In genomic region chr17:76714336-76714735, GRCh38 we compare ENCODE assay signal across 14 cellular contexts. TPM values are rescaled to one million over a fixed set of nuclear protein-coding genes. Genes with fewer than 3 reads are reported as not detected.
DNase-seq lines count a peak whose midpoint lies in the region; ATAC-seq and TF ChIP-seq lines count a peak whose summit lies in the region.
"Had no signal": no experiment of that assay in that cellular context is flagged by ENCODE, and none has a peak within 500 bp of the region (broad histone marks: within the 10 kb centered on the region; RNA-seq: fewer than 3 reads in every experiment).

No MANE protein-coding gene starts in this region.

- WGBS in IMR-90 (ENCODE audit: extremely low coverage in 2 of 2, insufficient read length in 1 of 2), 2 experiments: no CpG with 5 or more reads among the region's 5 CpGs
- WGBS in gastroesophageal sphincter (ENCODE audit: low coverage in 1 of 2), 2 donors: 46% methylated on average over 5 of the region's 5 CpGs; no CpG with 5 or more reads in 1 of the 2 donors
- WGBS in spleen, 5 donors: 71 to 84% (median 72%) methylated on average over 5 of the region's 5 CpGs

- peak; percentile 41; the same call in 1 of the 2 replicates for TF ChIP-seq POLR2A in IMR-90 (IDR thresholded peaks at IDR 0.05; ENCODE audit: low read depth, low read length)
- TF ChIP-seq POLR2A in gastroesophageal sphincter (IDR thresholded peaks at IDR 0.05): no peak
- TF ChIP-seq POLR2A in spleen (IDR thresholded peaks at IDR 0.05): no peak

- H3K27me3 ChIP-seq in IMR-90 (ENCODE audit: control insufficient read depth, insufficient read depth, low read length): no peaks in the 10 kb centered on the region
- no peaks in the 10 kb centered on the region for H3K27me3 ChIP-seq in gastroesophageal sphincter
- H3K27me3 ChIP-seq in spleen (replicated peaks in 1 of 7): peaks cover 0 to 5% (median 0%) of the 10 kb centered on the region in 7 donors
- H3K27me3 ChIP-seq: tibial nerve had no signal

- peaks cover 45% of the 10 kb centered on the region for H4K20me1 ChIP-seq in IMR-90 (ENCODE audit: insufficient read depth, low read length)

- no peak overlapping the region for H2BK5ac ChIP-seq in IMR-90 (ENCODE audit: low read depth, low read length, poor library complexity, severe bottlenecking)

- H3K4me1 Mint-ChIP-seq in activated CD8-positive, alpha-beta T cell treated with anti-CD3 and anti-CD28 coated beads for 36 hours (ENCODE audit: low read depth): peaks cover 66% of the 10 kb centered on the region
- H3K4me1 Mint-ChIP-seq in activated CD8-positive, alpha-beta T cell treated with anti-CD3 and anti-CD28 coated beads, Interleukin-2, amount 10 ng/mL, durations not matched to agents 7 days and 5 days (ENCODE audit: low read depth): peaks cover 65% of the 10 kb centered on the region

- no peak overlapping the region for H2AFZ ChIP-seq in IMR-90 (replicated peaks; ENCODE audit: low read length, poor library complexity)

- intact Hi-C loops in activated CD8-positive, alpha-beta T cell treated with anti-CD3 and anti-CD28 coated beads for 36 hours (cut with micrococcal nuclease): no loop called here
- intact Hi-C loops in IMR-90 (cut with micrococcal nuclease): loop anchor here (2.0 kb wide), 1 partner anchor 192 kb away; no protein-coding TSS in a partner anchor
- intact Hi-C loops in spleen (cut with DNase I; ENCODE audit: low total_unique reads): no loop called here

- peaks cover 51% of the 10 kb centered on the region for H3K36me3 Mint-ChIP-seq in activated CD8-positive, alpha-beta T cell treated with anti-CD3 and anti-CD28 coated beads for 36 hours (ENCODE audit: low read depth)
- peaks cover 50% of the 10 kb centered on the region for H3K36me3 Mint-ChIP-seq in activated CD8-positive, alpha-beta T cell treated with anti-CD3 and anti-CD28 coated beads, Interleukin-2, amount 10 ng/mL, durations not matched to agents 7 days and 5 days (ENCODE audit: low read depth)

- TF ChIP-seq CTCF in activated CD8-positive, alpha-beta T cell treated with anti-CD3 and anti-CD28 coated beads for 36 hours (IDR thresholded peaks at IDR 0.05): no peak
- TF ChIP-seq CTCF in IMR-90 (conservative IDR thresholded peaks at IDR 0.05; ENCODE audit: low read depth, low read length) (no peak), gastroesophageal sphincter (IDR thresholded peaks at IDR 0.05) (no peak), spleen (IDR thresholded peaks at IDR 0.05 in 8 of 11, conservative IDR thresholded peaks at IDR 0.05 in 3 of 11) (no peak)

- no peak overlapping the region for H2AK9ac ChIP-seq in IMR-90 (replicated peaks; ENCODE audit: low read depth, low read length, poor library complexity)

- in situ Hi-C loops in IMR-90 (cut with MboI; ENCODE audit: low sequenced_read_pairs): no loop called here

- no peak for DNase-seq in activated CD8-positive, alpha-beta T cell treated with anti-CD3 and anti-CD28 coated beads for 36 hours
- DNase-seq in activated CD8-positive, alpha-beta T cell treated with anti-CD3 and anti-CD28 coated beads, Interleukin-2, amount 10 ng/mL, durations not matched to agents 7 days and 5 days: no peak
- DNase-seq in IMR-90: no peak
- DNase-seq in spleen: peak; percentile 47
- DNase-seq in stimulated activated CD8-positive, alpha-beta memory T cell treated with anti-CD3 and anti-CD28 coated beads, Interleukin-4, amount 100 ng/mL, for 48 hours: no peak
- DNase-seq in left lobe of liver (ENCODE audit: low spot score): no peak
- no peak for DNase-seq in SKM-1 (lab: John Stamatoyannopoulos, UW; ENCODE audit: unreplicated experiment)
- DNase-seq: NCI-H1092, NCI-H2029 treated with DMSO at 0.1 percent for 48 hours had no signal

- H3K56ac ChIP-seq in IMR-90 (ENCODE audit: extremely low read depth, insufficient read depth, low read length): no peak overlapping the region

- POLR2A ChIA-PET in activated CD8-positive, alpha-beta T cell treated with anti-CD3 and anti-CD28 coated beads for 36 hours (lab: Charles Lee): interaction anchor here (0.7 to 10.1 kb wide), 6 partner anchors 13 to 157 kb away, joined by 3 to 111 read pairs (median 5); partner anchors contain the start of genes JMJD6, METTL23, MFSD11 and SRSF2
- POLR2A ChIA-PET in activated CD8-positive, alpha-beta T cell treated with anti-CD3 and anti-CD28 coated beads, Interleukin-2, amount 10 ng/mL, durations not matched to agents 7 days and 5 days (lab: Charles Lee): interaction anchor here (0.9 to 6.1 kb wide), 4 partner anchors 12 to 156 kb away, joined by 3 to 66 read pairs (median 6); partner anchors contain the start of genes JMJD6 and METTL23
- POLR2A ChIA-PET in IMR-90 (lab: Charles Lee; ENCODE audit: unreplicated experiment): no interaction called here

- H2BK120ac ChIP-seq in IMR-90 (ENCODE audit: low read depth, low read length): no peak overlapping the region

- no peak for TF ChIP-seq EP300 in gastroesophageal sphincter (IDR thresholded peaks at IDR 0.05)

- CTCF ChIA-PET in activated CD8-positive, alpha-beta T cell treated with anti-CD3 and anti-CD28 coated beads for 36 hours (lab: Charles Lee): interaction anchor here (0.6 to 6.8 kb wide), 20 partner anchors 11 to 342 kb away, joined by 3 to 83 read pairs (median 6); partner anchors contain the start of genes JMJD6, METTL23 and MFSD11
- CTCF ChIA-PET in activated CD8-positive, alpha-beta T cell treated with anti-CD3 and anti-CD28 coated beads, Interleukin-2, amount 10 ng/mL, durations not matched to agents 7 days and 5 days (lab: Charles Lee): interaction anchor here (0.8 to 7.1 kb wide), 18 partner anchors 11 to 373 kb away, joined by 3 to 126 read pairs (median 4); partner anchors contain the start of genes JMJD6, METTL23, MFSD11 and SRSF2
- CTCF ChIA-PET in IMR-90 (lab: Yijun Ruan, JAX): interaction anchor here (0.5 to 1.4 kb wide), 7 partner anchors 17 to 362 kb away, joined by 3 to 5 read pairs (median 3); no protein-coding TSS in a partner anchor

- no peak overlapping the region for H4K8ac ChIP-seq in IMR-90 (ENCODE audit: low read depth in 2 of 2, low read length in 2 of 2)

- H3K14ac ChIP-seq in IMR-90 (replicated peaks; ENCODE audit: low read depth, low read length): no peak overlapping the region

- no peak for TF ChIP-seq RAD21 in IMR-90 (IDR thresholded peaks at IDR 0.05; ENCODE audit: low read length)

- H4K5ac ChIP-seq in IMR-90 (ENCODE audit: low read depth, low read length): no peak overlapping the region

- H3K27ac Mint-ChIP-seq in activated CD8-positive, alpha-beta T cell treated with anti-CD3 and anti-CD28 coated beads for 36 hours: peak overlapping the region; percentile 1
- no peak overlapping the region for H3K27ac Mint-ChIP-seq in activated CD8-positive, alpha-beta T cell treated with anti-CD3 and anti-CD28 coated beads, Interleukin-2, amount 10 ng/mL, durations not matched to agents 7 days and 5 days

- H3K9me3 ChIP-seq in IMR-90 (ENCODE audit: control insufficient read depth, insufficient read depth, low read length) (no peaks in the 10 kb centered on the region), gastroesophageal sphincter (no peaks in the 10 kb centered on the region), spleen (no peaks in the 10 kb centered on the region)
- H3K9me3 ChIP-seq: tibial nerve had no signal

- no peak overlapping the region for H3K4me3 ChIP-seq in IMR-90 (ENCODE audit: insufficient read depth, low read depth, low read length)
- H3K4me3 ChIP-seq in gastroesophageal sphincter: no peak overlapping the region
- H3K4me3 ChIP-seq in spleen: peak overlapping the region in 1 of 8 donors; percentile 56
- H3K4me3 ChIP-seq: tibial nerve had no signal

- no peak for ATAC-seq in activated CD8-positive, alpha-beta T cell treated with anti-CD3 and anti-CD28 coated beads for 36 hours
- ATAC-seq in activated CD8-positive, alpha-beta T cell treated with anti-CD3 and anti-CD28 coated beads, Interleukin-2, amount 10 ng/mL, durations not matched to agents 7 days and 5 days: no peak
- ATAC-seq in IMR-90 (ENCODE audit: low read depth) (no peak), gastroesophageal sphincter (no peak), left lobe of liver (no peak)

- peaks cover 7% of the 10 kb centered on the region for H3K9me1 ChIP-seq in IMR-90 (ENCODE audit: insufficient read depth, low read length)

- dilution Hi-C loops in IMR-90 (cut with HindIII; ENCODE audit: low sequenced_read_pairs, unreplicated experiment): no loop called here

- H3K27ac ChIP-seq in IMR-90 (ENCODE audit: insufficient read depth, low read length): no peak overlapping the region
- H3K27ac ChIP-seq in gastroesophageal sphincter: peak overlapping the region in 3 of 4 donors; percentile 27 to 85 (median 70)
- H3K27ac ChIP-seq in spleen: peak overlapping the region in 7 of 8 donors; percentile 72 to 92 (median 87)
- H3K27ac ChIP-seq: 22Rv1 had no signal

- no peak overlapping the region for H3K4ac ChIP-seq in IMR-90 (ENCODE audit: low read depth, low read length)

- no peak overlapping the region; the same call in 1 of the 2 replicates for H2AK5ac ChIP-seq in IMR-90 (ENCODE audit: low read depth, low read length)

- H3K36me3 ChIP-seq in IMR-90 (ENCODE audit: control insufficient read depth, insufficient read depth, low read length) (peaks cover 28% of the 10 kb centered on the region), gastroesophageal sphincter (peaks cover 0 to 65% of the 10 kb centered on the region in 2 donors), spleen (peaks cover 0 to 69% (median 45%) of the 10 kb centered on the region in 6 donors)

- BruUV-seq in IMR-90 (replicated peaks; lab: Mats Ljungman, UMichigan): no TSS peak

- peaks cover 33 to 77% of the 10 kb centered on the region in 2 experiments for H3K79me1 ChIP-seq in IMR-90 (ENCODE audit: low read depth in 1 of 2, low read length in 2 of 2)

- 0 out of 2 replicates have a peak overlapping the region, but pooled peaks have one; percentile 13 for H2BK20ac ChIP-seq in IMR-90 (ENCODE audit: low read depth, low read length)

- H3K27me3 Mint-ChIP-seq in activated CD8-positive, alpha-beta T cell treated with anti-CD3 and anti-CD28 coated beads for 36 hours: no peaks in the 10 kb centered on the region
- peaks cover 3% of the 10 kb centered on the region for H3K27me3 Mint-ChIP-seq in activated CD8-positive, alpha-beta T cell treated with anti-CD3 and anti-CD28 coated beads, Interleukin-2, amount 10 ng/mL, durations not matched to agents 7 days and 5 days (ENCODE audit: low read depth)
- H3K27me3 Mint-ChIP-seq: B cell had no signal

- no peak overlapping the region for H3K23ac ChIP-seq in IMR-90 (ENCODE audit: low read depth, low read length)

- H3K9ac ChIP-seq in IMR-90 (ENCODE audit: low read depth, low read length): no peak overlapping the region

- H3K4me1 ChIP-seq in IMR-90 (ENCODE audit: control insufficient read depth, insufficient read depth, low read length) (peaks cover 18% of the 10 kb centered on the region), gastroesophageal sphincter (peaks cover 10 to 64% (median 22%) of the 10 kb centered on the region in 3 donors), spleen (peaks cover 17 to 87% (median 53%) of the 10 kb centered on the region in 6 donors)

- no peak overlapping the region for H2BK15ac ChIP-seq in IMR-90 (ENCODE audit: low read depth, low read length)

- no peak overlapping the region for H3K18ac ChIP-seq in IMR-90 (ENCODE audit: low read depth, low read length)

- no peaks in the 10 kb centered on the region for H3K9me3 Mint-ChIP-seq in activated CD8-positive, alpha-beta T cell treated with anti-CD3 and anti-CD28 coated beads for 36 hours
- no peaks in the 10 kb centered on the region for H3K9me3 Mint-ChIP-seq in activated CD8-positive, alpha-beta T cell treated with anti-CD3 and anti-CD28 coated beads, Interleukin-2, amount 10 ng/mL, durations not matched to agents 7 days and 5 days (ENCODE audit: insufficient read depth)
- H3K9me3 Mint-ChIP-seq: nephron had no signal

- H4K91ac ChIP-seq in IMR-90 (ENCODE audit: insufficient read depth, low read depth, low read length): no peak overlapping the region; the same call in 1 of the 2 replicates

- no peak overlapping the region for H3K4me3 Mint-ChIP-seq in activated CD8-positive, alpha-beta T cell treated with anti-CD3 and anti-CD28 coated beads for 36 hours
- no peak overlapping the region for H3K4me3 Mint-ChIP-seq in activated CD8-positive, alpha-beta T cell treated with anti-CD3 and anti-CD28 coated beads, Interleukin-2, amount 10 ng/mL, durations not matched to agents 7 days and 5 days

- no peak overlapping the region for H3K4me2 ChIP-seq in IMR-90 (ENCODE audit: low read depth, low read length)

RNA-seq across cellular contexts. Expression of gene MXRA7, which starts 3.6 kb away (rescaled TPM):
- total RNA-seq in activated CD8-positive, alpha-beta T cell treated with anti-CD3 and anti-CD28 coated beads for 36 hours: 1 to 10 TPM; 8.4 to 8.6 TPM
- 10 to 100 TPM; 12.4 to 13.3 TPM for total RNA-seq in activated CD8-positive, alpha-beta T cell treated with anti-CD3 and anti-CD28 coated beads, Interleukin-2, amount 10 ng/mL, durations not matched to agents 7 days and 5 days
- total RNA-seq in IMR-90 (2012; rRNA removed): 169 and 231 TPM in 2 replicates
- 148 and 168 TPM in 2 replicates for polyA plus RNA-seq in IMR-90 (2012; rRNA removed)
- 104 and 544 TPM in 2 replicates for polyA plus RNA-seq in IMR-90 (2012; cell fraction: cytosol; rRNA removed)
- polyA plus RNA-seq in IMR-90 (2012; cell fraction: nucleus; rRNA removed; ENCODE audit: low replicate concordance): 20.0 and 91.8 TPM in 2 replicates
- total RNA-seq in gastroesophageal sphincter: 100 to 1,000 TPM; 333 to 451 (median 412) TPM
- 100 to 1,000 TPM in 6 of 7 donors, 10 to 100 TPM in 1; 89.4 to 172 (median 121) TPM for total RNA-seq in spleen
- polyA plus RNA-seq in spleen: 10 to 100 TPM; 37.8 to 66.2 (median 48.7) TPM
- total RNA-seq in left lobe of liver: 9.3 TPM

RNA-seq across cellular contexts. Expression of gene JMJD6, which starts 12.1 kb away (rescaled TPM):
- total RNA-seq in activated CD8-positive, alpha-beta T cell treated with anti-CD3 and anti-CD28 coated beads for 36 hours: 10 to 100 TPM; 77.9 to 80.3 TPM
- 10 to 100 TPM; 59.3 to 61.2 TPM for total RNA-seq in activated CD8-positive, alpha-beta T cell treated with anti-CD3 and anti-CD28 coated beads, Interleukin-2, amount 10 ng/mL, durations not matched to agents 7 days and 5 days
- 24.4 and 31.9 TPM in 2 replicates for total RNA-seq in IMR-90 (2012; rRNA removed)
- polyA plus RNA-seq in IMR-90 (2012; rRNA removed): 30.9 and 33.7 TPM in 2 replicates
- 23.6 and 45.5 TPM in 2 replicates for polyA plus RNA-seq in IMR-90 (2012; cell fraction: cytosol; rRNA removed)
- polyA plus RNA-seq in IMR-90 (2012; cell fraction: nucleus; rRNA removed; ENCODE audit: low replicate concordance): 69.5 and 77.5 TPM in 2 replicates
- total RNA-seq in gastroesophageal sphincter: 10 to 100 TPM; 39.0 to 53.8 (median 47.2) TPM
- 10 to 100 TPM; 21.2 to 54.3 (median 38.6) TPM for total RNA-seq in spleen
- polyA plus RNA-seq in spleen: 10 to 100 TPM; 21.4 to 37.3 (median 32.7) TPM
- 11.3 TPM for total RNA-seq in left lobe of liver

RNA-seq across cellular contexts. Expression of gene METTL23, which starts 12.3 kb away (rescaled TPM):
- 10 to 100 TPM; 30.7 to 30.9 TPM for total RNA-seq in activated CD8-positive, alpha-beta T cell treated with anti-CD3 and anti-CD28 coated beads for 36 hours
- 10 to 100 TPM; 39.6 to 44.7 TPM for total RNA-seq in activated CD8-positive, alpha-beta T cell treated with anti-CD3 and anti-CD28 coated beads, Interleukin-2, amount 10 ng/mL, durations not matched to agents 7 days and 5 days
- total RNA-seq in IMR-90 (2012; rRNA removed) (18.8 and 19.7 TPM in 2 replicates), gastroesophageal sphincter (10 to 100 TPM; 19.2 to 52.6 (median 25.1) TPM), spleen (10 to 100 TPM; 35.8 to 53.4 (median 49.1) TPM), left lobe of liver (17.5 TPM)
- polyA plus RNA-seq in IMR-90 (2012; rRNA removed) (32.1 and 36.5 TPM in 2 replicates), spleen (10 to 100 TPM; 54.7 to 72.7 (median 57.0) TPM)
- 21.1 and 22.1 TPM in 2 replicates for polyA plus RNA-seq in IMR-90 (2012; cell fraction: cytosol; rRNA removed)
- polyA plus RNA-seq in IMR-90 (2012; cell fraction: nucleus; rRNA removed; ENCODE audit: low replicate concordance): 19.5 and 49.1 TPM in 2 replicates

RNA-seq across cellular contexts. Expression of gene SRSF2, which starts 22.8 kb away (rescaled TPM):
- 100 to 1,000 TPM; 344 to 364 TPM for total RNA-seq in activated CD8-positive, alpha-beta T cell treated with anti-CD3 and anti-CD28 coated beads for 36 hours
- total RNA-seq in activated CD8-positive, alpha-beta T cell treated with anti-CD3 and anti-CD28 coated beads, Interleukin-2, amount 10 ng/mL, durations not matched to agents 7 days and 5 days: 100 to 1,000 TPM; 420 to 444 TPM
- total RNA-seq in IMR-90 (2012; rRNA removed) (71.7 and 98.0 TPM in 2 replicates), gastroesophageal sphincter (100 to 1,000 TPM; 106 to 194 (median 148) TPM), spleen (100 to 1,000 TPM; 181 to 239 (median 202) TPM), left lobe of liver (78.1 TPM)
- polyA plus RNA-seq in IMR-90 (2012; rRNA removed) (296 and 441 TPM in 2 replicates), spleen (100 to 1,000 TPM; 159 to 189 (median 161) TPM)
- 200 and 504 TPM in 2 replicates for polyA plus RNA-seq in IMR-90 (2012; cell fraction: cytosol; rRNA removed)
- polyA plus RNA-seq in IMR-90 (2012; cell fraction: nucleus; rRNA removed; ENCODE audit: low replicate concordance): 395 and 1,583 TPM in 2 replicates

RNA-seq across cellular contexts. Expression of gene MFSD11, which starts 23.6 kb away (rescaled TPM):
- total RNA-seq in activated CD8-positive, alpha-beta T cell treated with anti-CD3 and anti-CD28 coated beads for 36 hours: 10 to 100 TPM; 17.0 to 17.6 TPM
- total RNA-seq in activated CD8-positive, alpha-beta T cell treated with anti-CD3 and anti-CD28 coated beads, Interleukin-2, amount 10 ng/mL, durations not matched to agents 7 days and 5 days: 10 to 100 TPM; 22.1 to 22.8 TPM
- 16.1 and 16.4 TPM in 2 replicates for total RNA-seq in IMR-90 (2012; rRNA removed)
- polyA plus RNA-seq in IMR-90 (2012; rRNA removed): 9.8 and 12.3 TPM in 2 replicates
- 7.3 and 11.1 TPM in 2 replicates for polyA plus RNA-seq in IMR-90 (2012; cell fraction: cytosol; rRNA removed)
- polyA plus RNA-seq in IMR-90 (2012; cell fraction: nucleus; rRNA removed; ENCODE audit: low replicate concordance): 10.6 and 14.3 TPM in 2 replicates
- 10 to 100 TPM; 18.4 to 27.8 (median 20.9) TPM for total RNA-seq in gastroesophageal sphincter
- total RNA-seq in spleen: 10 to 100 TPM; 22.8 to 45.4 (median 35.3) TPM
- polyA plus RNA-seq in spleen: 10 to 100 TPM in 1 of 3 donors, 1 to 10 TPM in 2; 6.9 to 11.3 (median 7.8) TPM
- 13.4 TPM for total RNA-seq in left lobe of liver
